In the genomic region with DNA sequence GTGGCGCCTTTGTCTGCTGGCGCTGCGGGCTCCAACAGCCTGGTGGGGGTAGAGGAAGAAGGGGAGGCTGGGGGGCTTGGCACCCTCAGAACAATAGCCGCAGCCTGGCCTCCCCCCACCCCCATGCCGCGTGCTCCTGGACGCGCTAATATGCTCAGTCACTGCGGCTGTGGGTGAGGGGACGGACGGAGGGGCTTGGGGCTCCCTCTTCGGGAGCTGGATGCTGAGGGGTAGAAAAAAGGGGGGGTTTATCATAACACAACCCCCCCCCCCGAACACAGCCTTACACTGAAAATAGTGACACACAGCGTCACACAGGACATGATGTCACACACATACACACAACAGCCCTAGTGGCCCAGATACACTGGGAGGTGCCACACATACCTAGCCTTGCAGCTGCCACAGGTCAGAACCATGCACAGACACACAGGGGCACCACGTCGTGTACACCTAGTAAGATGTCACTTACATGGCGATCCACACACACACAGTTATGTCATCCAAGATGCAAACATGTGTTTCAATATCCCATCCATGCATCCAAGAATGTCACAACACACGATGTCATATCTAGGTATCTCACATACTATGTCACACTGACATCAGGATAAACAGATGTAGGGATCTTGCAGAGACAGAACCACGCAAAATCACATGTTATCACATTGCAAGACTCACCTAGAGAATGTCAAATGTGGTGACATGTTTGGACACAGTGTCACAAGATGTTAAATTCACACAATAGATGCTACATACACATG, we compare ENCODE assay signal across 8 cellular contexts. TPM values are rescaled to one million over a fixed set of nuclear protein-coding genes. Genes with fewer than 3 reads are reported as not detected.
DNase-seq lines count a peak whose midpoint lies in the region; ATAC-seq lines count a peak whose summit lies in the region.
"Had no signal": no experiment of that assay in that cellular context is flagged by ENCODE, and none has a peak within 500 bp of the region (broad histone marks: within the 10 kb centered on the region; RNA-seq: fewer than 3 reads in every experiment).

No MANE protein-coding gene starts in this region.

- no peaks in the 10 kb centered on the region for H3K36me3 Mint-ChIP-seq in IgD-negative memory B cell
- peaks cover 3% of the 10 kb centered on the region for H3K36me3 Mint-ChIP-seq in activated naive CD8-positive, alpha-beta T cell
- H3K36me3 Mint-ChIP-seq in natural killer cell treated with Interleukin-12 subunit alpha and Interleukin-12 subunit beta and Interleukin-15 and Interleukin-18, amount 100 ng/mL, for 72 hours = peaks cover 10% of the 10 kb centered on the region

- peaks cover 5 to 27% (median 17%) of the 10 kb centered on the region in 3 donors for H3K4me1 Mint-ChIP-seq in IgD-negative memory B cell
- peaks cover 41% of the 10 kb centered on the region for H3K4me1 Mint-ChIP-seq in activated naive CD8-positive, alpha-beta T cell (ENCODE audit: low read depth)
- H3K4me1 Mint-ChIP-seq in natural killer cell treated with Interleukin-12 subunit alpha and Interleukin-12 subunit beta and Interleukin-15 and Interleukin-18, amount 100 ng/mL, for 72 hours (ENCODE audit: low read depth in 2 of 2) = peaks cover 16 to 29% of the 10 kb centered on the region in 2 donors

- H3K27me3 Mint-ChIP-seq in IgD-negative memory B cell = peaks cover 71% of the 10 kb centered on the region
- H3K27me3 Mint-ChIP-seq in activated naive CD8-positive, alpha-beta T cell = peaks cover 60% of the 10 kb centered on the region
- peaks cover 49 to 65% of the 10 kb centered on the region in 2 donors for H3K27me3 Mint-ChIP-seq in natural killer cell treated with Interleukin-12 subunit alpha and Interleukin-12 subunit beta and Interleukin-15 and Interleukin-18, amount 100 ng/mL, for 72 hours

- H3K27ac Mint-ChIP-seq in IgD-negative memory B cell = peak overlapping the region in 1 of 3 donors; percentile 15
- H3K27ac Mint-ChIP-seq in activated naive CD8-positive, alpha-beta T cell = no peak overlapping the region
- no peak overlapping the region for H3K27ac Mint-ChIP-seq in natural killer cell treated with Interleukin-12 subunit alpha and Interleukin-12 subunit beta and Interleukin-15 and Interleukin-18, amount 100 ng/mL, for 72 hours

- peak overlapping the region; percentile 2 to 79 (median 62) for H3K4me3 Mint-ChIP-seq in IgD-negative memory B cell
- peak overlapping the region; percentile 84 for H3K4me3 Mint-ChIP-seq in activated naive CD8-positive, alpha-beta T cell
- peak overlapping the region; percentile 80 for H3K4me3 Mint-ChIP-seq in natural killer cell treated with Interleukin-12 subunit alpha and Interleukin-12 subunit beta and Interleukin-15 and Interleukin-18, amount 100 ng/mL, for 72 hours

- H3K9me3 Mint-ChIP-seq in IgD-negative memory B cell = peaks cover 0 to 13% (median 0%) of the 10 kb centered on the region in 3 donors
- H3K9me3 Mint-ChIP-seq in activated naive CD8-positive, alpha-beta T cell (ENCODE audit: low read depth) = no peaks in the 10 kb centered on the region
- H3K9me3 Mint-ChIP-seq in natural killer cell treated with Interleukin-12 subunit alpha and Interleukin-12 subunit beta and Interleukin-15 and Interleukin-18, amount 100 ng/mL, for 72 hours = no peaks in the 10 kb centered on the region

- ATAC-seq in natural killer cell treated with Interleukin-12 subunit alpha and Interleukin-12 subunit beta and Interleukin-15 and Interleukin-18, amount 100 ng/mL, for 72 hours = no peak
- ATAC-seq in GM19467 (IDR thresholded peaks at IDR 0.05; ENCODE audit: unreplicated experiment) (no peak), esophagus mucosa (no peak)

- in situ Hi-C loops in G401 (cut with HindIII; ENCODE audit: low sequenced_read_pairs) = no loop called here

- DNase-seq in G401 (ENCODE audit: low spot score) (peak; percentile 75), germinal center (ENCODE audit: low spot score) (no peak)
- DNase-seq in natural killer cell treated with Interleukin-12 subunit alpha and Interleukin-12 subunit beta and Interleukin-15 and Interleukin-18, amount 100 ng/mL, for 72 hours (ENCODE audit: low spot score) = no peak

RNA-seq across cellular contexts. Expression of a gene that starts 0.8 kb away (rescaled TPM):
- total RNA-seq in G401 (2014; rRNA removed; shearing (Covaris generic)) = 20.4 and 22.6 TPM in 2 replicates
- 1.2 TPM for polyA plus RNA-seq in IgD-negative memory B cell
- total RNA-seq in natural killer cell treated with Interleukin-12 subunit alpha and Interleukin-12 subunit beta and Interleukin-15 and Interleukin-18, amount 100 ng/mL, for 72 hours = under 1 TPM in 1 of 2 donors, not detected in 1; 0.31 TPM
- not detected for total RNA-seq in esophagus mucosa

RNA-seq across cellular contexts. Expression of a gene that starts 4.7 kb away (rescaled TPM):
- total RNA-seq in G401 (2014; rRNA removed; shearing (Covaris generic)) = 5.7 and 8.0 TPM in 2 replicates
- polyA plus RNA-seq in IgD-negative memory B cell = not detected
- not detected for total RNA-seq in natural killer cell treated with Interleukin-12 subunit alpha and Interleukin-12 subunit beta and Interleukin-15 and Interleukin-18, amount 100 ng/mL, for 72 hours
- total RNA-seq in esophagus mucosa = not detected
- polyA plus RNA-seq: keratinocyte had no signal

RNA-seq across cellular contexts. Expression of a gene that starts 32.7 kb away (rescaled TPM):
- total RNA-seq in G401 (2014; rRNA removed; shearing (Covaris generic)) = 69.1 and 124 TPM in 2 replicates
- polyA plus RNA-seq in IgD-negative memory B cell = 27.4 TPM
- 10 to 100 TPM; 20.8 to 63.5 TPM for total RNA-seq in natural killer cell treated with Interleukin-12 subunit alpha and Interleukin-12 subunit beta and Interleukin-15 and Interleukin-18, amount 100 ng/mL, for 72 hours
- 20.0 TPM for total RNA-seq in esophagus mucosa

RNA-seq across cellular contexts. Expression of a gene that starts 37.2 kb away (rescaled TPM):
- total RNA-seq in G401 (2014; rRNA removed; shearing (Covaris generic)) = not detected in 2 replicates
- polyA plus RNA-seq in IgD-negative memory B cell = 6.4 TPM
- total RNA-seq in natural killer cell treated with Interleukin-12 subunit alpha and Interleukin-12 subunit beta and Interleukin-15 and Interleukin-18, amount 100 ng/mL, for 72 hours = 10 to 100 TPM in 1 of 2 donors, 1 to 10 TPM in 1; 8.7 to 19.5 TPM
- total RNA-seq in esophagus mucosa = 9.7 TPM

RNA-seq across cellular contexts. Expression of a gene that starts 37.5 kb away (rescaled TPM):
- 290 and 300 TPM in 2 replicates for total RNA-seq in G401 (2014; rRNA removed; shearing (Covaris generic))
- polyA plus RNA-seq in IgD-negative memory B cell = 195 TPM
- 100 to 1,000 TPM; 150 to 226 TPM for total RNA-seq in natural killer cell treated with Interleukin-12 subunit alpha and Interleukin-12 subunit beta and Interleukin-15 and Interleukin-18, amount 100 ng/mL, for 72 hours
- 304 TPM for total RNA-seq in esophagus mucosa

Comparison
In these comparisons a context has a peak if more than half of its experiments do, and no peak if none do; other contexts are left out.
1. RNA of a gene that starts 0.8 kb away (total RNA-seq): 20.4 to 22.6 TPM in G401; 0.31 TPM in natural killer cell treated with Interleukin-12 subunit alpha and Interleukin-12 subunit beta and Interleukin-15 and Interleukin-18, amount 100 ng/mL, for 72 hours and not detected in esophagus mucosa (single experiment); every median in the first group is over 10 times any median in the second.
2. Peak in every context shown above with its lines, with median percentiles within 50 percentile points of each other: H3K4me3 Mint-ChIP-seq.